ENCODE assay signal across 7 cellular contexts in the genomic region with DNA sequence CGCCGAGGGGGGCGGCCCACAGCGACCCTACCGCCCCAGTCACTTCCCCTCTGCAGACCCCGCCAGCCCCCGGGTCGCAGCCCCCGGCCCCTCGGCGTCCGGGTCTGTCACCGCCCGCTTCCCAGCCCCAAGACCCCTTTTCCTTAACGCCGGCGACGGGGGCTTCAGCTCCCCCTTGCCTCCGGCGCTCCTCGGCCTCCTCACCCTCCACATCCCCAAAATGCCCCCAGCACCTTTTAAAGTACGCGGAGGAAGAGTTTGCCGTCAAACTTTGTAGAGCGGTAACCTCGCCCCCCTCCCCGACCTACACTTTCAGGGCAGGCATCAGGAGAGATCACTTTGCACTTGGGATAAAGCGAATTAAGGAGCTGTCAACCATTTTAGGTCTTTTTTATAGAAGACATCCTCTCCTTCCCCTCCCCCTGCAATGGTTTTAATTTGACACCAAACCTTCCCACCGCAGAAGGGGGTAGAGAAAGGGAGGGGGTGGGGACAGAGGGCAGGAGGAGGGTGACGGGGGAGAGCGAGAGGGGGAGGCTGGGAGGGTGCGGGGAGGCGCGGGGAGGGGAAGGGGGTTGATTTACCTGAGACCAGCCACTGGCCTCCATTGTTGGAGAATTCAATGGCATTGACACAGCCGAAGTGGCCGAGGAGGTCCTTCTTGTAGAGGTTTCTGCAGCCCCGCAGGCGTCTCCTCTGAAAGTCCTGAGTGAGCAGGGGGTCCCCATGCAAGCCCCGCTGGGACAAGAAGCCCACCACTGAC. TPM values are rescaled to one million over a fixed set of nuclear protein-coding genes. Genes with fewer than 3 reads are reported as not detected.
A peak's percentile ranks its signal among the peaks of the same experiment; 100 is the strongest.
DNase-seq lines count a peak whose midpoint lies in the region; ATAC-seq and TF ChIP-seq lines count a peak whose summit lies in the region.

No MANE protein-coding gene starts in this region.

- H3K4me1 ChIP-seq in adipocyte (ENCODE audit: control insufficient read depth, insufficient read depth, low read length) (peaks cover 51% of the 10 kb centered on the region), rectal smooth muscle tissue (ENCODE audit: control insufficient read depth, insufficient read depth, low read length) (peaks cover 16% of the 10 kb centered on the region)

- DNase-seq in GM12865 (ENCODE audit: low read depth) (peak; percentile 62), RPMI7951 (ENCODE audit: low read depth) (peak; percentile 33), adipocyte (ENCODE audit: low read depth) (peak; percentile 72), left cardiac atrium (no peak), G401 (ENCODE audit: low spot score) (no peak)

- no peak for TF ChIP-seq CTCF in GM12865 (IDR thresholded peaks at IDR 0.05; ENCODE audit: insufficient read depth, low read depth, low read length, missing control alignments)

- in situ Hi-C loops in G401 (cut with HindIII; ENCODE audit: low sequenced_read_pairs): no loop called here

- peak overlapping the region; percentile 98 for H3K4me3 ChIP-seq in GM12865 (ENCODE audit: low read depth, low read length)
- H3K4me3 ChIP-seq in adipocyte (ENCODE audit: low read length): peak overlapping the region; percentile 97
- H3K4me3 ChIP-seq in rectal smooth muscle tissue (ENCODE audit: low read length): peak overlapping the region; percentile 93

- H3K9me3 ChIP-seq in adipocyte (ENCODE audit: control insufficient read depth, low read length): no peaks in the 10 kb centered on the region

- H3K27me3 ChIP-seq in adipocyte (replicated peaks; ENCODE audit: control insufficient read depth, insufficient read depth, low read length) (no peaks in the 10 kb centered on the region), rectal smooth muscle tissue (ENCODE audit: control insufficient read depth, insufficient read depth, low read length) (no peaks in the 10 kb centered on the region)

- peaks cover 16% of the 10 kb centered on the region for H3K36me3 ChIP-seq in adipocyte (ENCODE audit: control insufficient read depth, insufficient read depth, low read length, severe bottlenecking)
- H3K36me3 ChIP-seq in rectal smooth muscle tissue (ENCODE audit: control insufficient read depth, insufficient read depth, low read length): no peaks in the 10 kb centered on the region

- peak overlapping the region; percentile 92 for H3K27ac ChIP-seq in rectal smooth muscle tissue (ENCODE audit: low read depth, low read length)

- H3K9ac ChIP-seq in adipocyte (ENCODE audit: low read length) (peak overlapping the region; percentile 98), rectal smooth muscle tissue (ENCODE audit: low read length) (peak overlapping the region; percentile 94)

- ATAC-seq in HG03064 (IDR thresholded peaks at IDR 0.05; ENCODE audit: low read depth, unreplicated experiment) (peak; percentile 9), left cardiac atrium (peak; percentile 30 to 33)

- intact Hi-C loops in left cardiac atrium (cut with DNase I): loop anchor here in 1 of 2 donors (10.0 kb wide), 1 partner anchor 72 kb away; no protein-coding TSS in a partner anchor

RNA-seq across cellular contexts. Expression of a gene that starts 0.6 kb away (rescaled TPM):
- 10.5 and 11.5 TPM in 2 replicates for total RNA-seq in RPMI7951 (2014; rRNA removed; shearing (Covaris generic))
- 10 to 100 TPM; 43.8 to 49.4 TPM for total RNA-seq in left cardiac atrium
- total RNA-seq in G401 (2014; rRNA removed; shearing (Covaris generic)): 22.7 and 25.5 TPM in 2 replicates

RNA-seq across cellular contexts. Expression of a gene that starts 38.9 kb away (rescaled TPM):
- 12.2 and 15.6 TPM in 2 replicates for total RNA-seq in RPMI7951 (2014; rRNA removed; shearing (Covaris generic))
- 10 to 100 TPM; 15.8 to 17.1 TPM for total RNA-seq in left cardiac atrium
- total RNA-seq in G401 (2014; rRNA removed; shearing (Covaris generic)): 10.3 and 20.4 TPM in 2 replicates

Comparison
In these comparisons a context has a peak if more than half of its experiments do, and no peak if none do; other contexts are left out.
1. DNase-seq: peak in GM12865 (single experiment), RPMI7951 (single experiment) and adipocyte (single experiment); none in left cardiac atrium (single experiment) and G401 (single experiment).
2. Peak in every context shown above with its lines, with median percentiles within 50 percentile points of each other: H3K4me3 ChIP-seq.